Comparison of ENCODE assay signal across 9 cellular contexts in genomic region chr3:39149498-39150169, GRCh38. TPM values are rescaled to one million over a fixed set of nuclear protein-coding genes. Genes with fewer than 3 reads are reported as not detected.
DNase-seq lines count a peak whose midpoint lies in the region; ATAC-seq, FAIRE-seq and TF ChIP-seq lines count a peak whose summit lies in the region.
"Had no signal": no experiment of that assay in that cellular context is flagged by ENCODE, and none has a peak within 500 bp of the region (broad histone marks: within the 10 kb centered on the region; RNA-seq: fewer than 3 reads in every experiment).

No MANE protein-coding gene starts in this region.

- FAIRE-seq in small intestine (lab: Jason Lieb, UNC): no peak

- H3K36me3 ChIP-seq in HCT116 (ENCODE audit: control insufficient read depth in 1 of 2, insufficient read depth in 2 of 2, low read length in 2 of 2): peaks cover 10 to 19% of the 10 kb centered on the region in 2 experiments
- peaks cover 5 to 7% of the 10 kb centered on the region in 2 donors for H3K36me3 ChIP-seq in small intestine (ENCODE audit: control insufficient read depth in 2 of 2, insufficient read depth in 2 of 2, low read length in 2 of 2)

- POLR2A ChIA-PET in HCT116 (lab: Charles Lee): interaction anchor here (1.2 kb wide), 1 partner anchor 28 kb away, joined by 3 read pairs; no protein-coding TSS in a partner anchor

- peak overlapping the region; percentile 81 for H3K4me2 ChIP-seq in HCT116 (ENCODE audit: low read length)

- whole genome bisulfite sequencing in right cardiac atrium: 87% methylated on average over 3 of the region's 3 CpGs
- 77 to 88% (median 80%) methylated on average over 3 of the region's 3 CpGs for WGBS in small intestine, 3 donors

- no peaks in the 10 kb centered on the region for H3K9me2 ChIP-seq in HCT116 (ENCODE audit: insufficient read depth)

- no peak for TF ChIP-seq POLR2A in HCT116 (IDR thresholded peaks at IDR 0.05; ENCODE audit: borderline replicate concordance, extremely low read depth, insufficient read depth, insufficient read length)

- H3K4me1 ChIP-seq in HCT116 (ENCODE audit: control insufficient read depth in 1 of 2, insufficient read depth in 2 of 2, low read length in 2 of 2) (peaks cover 62 to 73% of the 10 kb centered on the region in 2 experiments), right cardiac atrium (ENCODE audit: control insufficient read depth, insufficient read depth, low read length) (peaks cover 36% of the 10 kb centered on the region), small intestine (ENCODE audit: control insufficient read depth in 2 of 2, insufficient read depth in 1 of 2, low read depth in 1 of 2, low read length in 1 of 2) (peaks cover 21 to 32% of the 10 kb centered on the region in 2 donors)

- H3K9me3 ChIP-seq in HCT116 (ENCODE audit: control insufficient read depth in 1 of 2, insufficient read depth in 1 of 2, low read depth in 1 of 2, low read length in 2 of 2) (no peaks in the 10 kb centered on the region), right cardiac atrium (ENCODE audit: control insufficient read depth, low read length) (no peaks in the 10 kb centered on the region), small intestine (ENCODE audit: control insufficient read depth, low read depth) (no peaks in the 10 kb centered on the region)

- peaks cover 69% of the 10 kb centered on the region for H3K79me2 ChIP-seq in HCT116 (ENCODE audit: insufficient read depth, low read length)

- H3K27ac ChIP-seq in HCT116 (ENCODE audit: low read depth, low read length) (no peak overlapping the region), VCaP (peak overlapping the region; percentile 84), right cardiac atrium (ENCODE audit: low read length) (peak overlapping the region; percentile 25), small intestine (ENCODE audit: low read depth in 1 of 2, low read length in 1 of 2) (peak overlapping the region; percentile 22 to 100)

- BruUV-seq in HCT116 (replicated peaks; lab: Mats Ljungman, UMichigan): no TSS peak

- TF ChIP-seq CTCF in HCT116 (IDR thresholded peaks at IDR 0.05 in 2 of 3, conservative IDR thresholded peaks at IDR 0.05 in 1 of 3; ENCODE audit: borderline replicate concordance in 1 of 3, insufficient read depth in 1 of 3, low read depth in 2 of 3, low read length in 2 of 3) (no peak), VCaP (conservative IDR thresholded peaks at IDR 0.05) (no peak), GM10266 (IDR thresholded peaks at IDR 0.05; ENCODE audit: control insufficient read depth, insufficient read depth, low read depth, missing control alignments) (no peak)

- intact Hi-C loops in HCT116 (cut with micrococcal nuclease): no loop called here
- intact Hi-C loops in right cardiac atrium (cut with DNase I): loop anchor here in 1 of 4 donors (5.0 kb wide), 1 partner anchor 33 kb away; no protein-coding TSS in a partner anchor

- no peak overlapping the region for H2AFZ ChIP-seq in HCT116 (ENCODE audit: low read depth, low read length, poor library complexity, severe bottlenecking)

- H4K20me1 ChIP-seq in HCT116 (ENCODE audit: insufficient read depth): peaks cover 39% of the 10 kb centered on the region; the same call in 1 of the 2 replicates

- no peak overlapping the region for H3K9ac ChIP-seq in HCT116 (ENCODE audit: low read length)

- no peaks in the 10 kb centered on the region for H3K27me3 ChIP-seq in HCT116 (ENCODE audit: insufficient read depth, low read length)
- no peaks in the 10 kb centered on the region for H3K27me3 ChIP-seq in right cardiac atrium (ENCODE audit: control insufficient read depth, insufficient read depth)
- H3K27me3 ChIP-seq in small intestine (ENCODE audit: control insufficient read depth in 2 of 2, insufficient read depth in 2 of 2, low read length in 2 of 2): no peaks in the 10 kb centered on the region

- RAD21 ChIA-PET in HCT116 (lab: Charles Lee; ENCODE audit: low non-redundant PET in 1 of 2, low total read pairs in 2 of 2, uncharacterized antibody in 2 of 2, unreplicated experiment in 2 of 2): no interaction called here

- no peak for TF ChIP-seq RAD21 in HCT116 (IDR thresholded peaks at IDR 0.05; ENCODE audit: low read depth)

- ATAC-seq in HCT116: no peak
- ATAC-seq in right cardiac atrium: no peak

- H3K4me3 ChIP-seq in HCT116 (replicated peaks in 1 of 2; ENCODE audit: low read depth in 1 of 2, low read length in 2 of 2) (no peak overlapping the region), right cardiac atrium (ENCODE audit: low read length) (peak overlapping the region; percentile 86), small intestine (ENCODE audit: low read depth in 1 of 2, low read length in 2 of 2) (no peak overlapping the region)

- DNase-seq in HCT116 (ENCODE audit: low read depth, low spot score) (no peak), right cardiac atrium (no peak), small intestine (no peak), NCI-H2171 treated with DMSO at 0.1 percent for 48 hours (lab: John Stamatoyannopoulos, UW) (no peak), GM10266 (ENCODE audit: extremely low spot score) (no peak), RKO (ENCODE audit: low spot score) (no peak), occipital lobe (lab: John Stamatoyannopoulos, UW) (no peak)
- DNase-seq: NCI-H446 had no signal

- CTCF ChIA-PET in HCT116 (lab: Charles Lee): no interaction called here

TF ChIP-seq in HCT116, 20 proteins besides CTCF, POLR2A, EP300 and RAD21:
- TF ChIP-seq EZH2phosphoT487 (IDR thresholded peaks at IDR 0.05; ENCODE audit: borderline replicate concordance) (no peak), TCF7L2 (IDR thresholded peaks at IDR 0.05; ENCODE audit: borderline replicate concordance, extremely low read depth, insufficient read depth, insufficient read length) (no peak), YY1 (IDR thresholded peaks at IDR 0.05; ENCODE audit: extremely low read depth, insufficient replicate concordance, low read depth, low read length) (no peak), ELF1 (IDR thresholded peaks at IDR 0.05; ENCODE audit: borderline replicate concordance, low read depth) (no peak), POLR2AphosphoS5 (IDR thresholded peaks at IDR 0.05; ENCODE audit: low read depth, low read length) (no peak), ZFX (IDR thresholded peaks at IDR 0.05) (no peak), ATF3 (IDR thresholded peaks at IDR 0.05) (no peak), MAX (IDR thresholded peaks at IDR 0.05) (no peak), SRF (IDR thresholded peaks at IDR 0.05; ENCODE audit: low read depth) (no peak)
- TF ChIP-seq, protein P1, sequence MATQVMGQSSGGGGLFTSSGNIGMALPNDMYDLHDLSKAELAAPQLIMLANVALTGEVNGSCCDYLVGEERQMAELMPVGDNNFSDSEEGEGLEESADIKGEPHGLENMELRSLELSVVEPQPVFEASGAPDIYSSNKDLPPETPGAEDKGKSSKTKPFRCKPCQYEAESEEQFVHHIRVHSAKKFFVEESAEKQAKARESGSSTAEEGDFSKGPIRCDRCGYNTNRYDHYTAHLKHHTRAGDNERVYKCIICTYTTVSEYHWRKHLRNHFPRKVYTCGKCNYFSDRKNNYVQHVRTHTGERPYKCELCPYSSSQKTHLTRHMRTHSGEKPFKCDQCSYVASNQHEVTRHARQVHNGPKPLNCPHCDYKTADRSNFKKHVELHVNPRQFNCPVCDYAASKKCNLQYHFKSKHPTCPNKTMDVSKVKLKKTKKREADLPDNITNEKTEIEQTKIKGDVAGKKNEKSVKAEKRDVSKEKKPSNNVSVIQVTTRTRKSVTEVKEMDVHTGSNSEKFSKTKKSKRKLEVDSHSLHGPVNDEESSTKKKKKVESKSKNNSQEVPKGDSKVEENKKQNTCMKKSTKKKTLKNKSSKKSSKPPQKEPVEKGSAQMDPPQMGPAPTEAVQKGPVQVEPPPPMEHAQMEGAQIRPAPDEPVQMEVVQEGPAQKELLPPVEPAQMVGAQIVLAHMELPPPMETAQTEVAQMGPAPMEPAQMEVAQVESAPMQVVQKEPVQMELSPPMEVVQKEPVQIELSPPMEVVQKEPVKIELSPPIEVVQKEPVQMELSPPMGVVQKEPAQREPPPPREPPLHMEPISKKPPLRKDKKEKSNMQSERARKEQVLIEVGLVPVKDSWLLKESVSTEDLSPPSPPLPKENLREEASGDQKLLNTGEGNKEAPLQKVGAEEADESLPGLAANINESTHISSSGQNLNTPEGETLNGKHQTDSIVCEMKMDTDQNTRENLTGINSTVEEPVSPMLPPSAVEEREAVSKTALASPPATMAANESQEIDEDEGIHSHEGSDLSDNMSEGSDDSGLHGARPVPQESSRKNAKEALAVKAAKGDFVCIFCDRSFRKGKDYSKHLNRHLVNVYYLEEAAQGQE (IDR thresholded peaks at IDR 0.05; ENCODE audit: low read depth): no peak

RNA-seq across cellular contexts. Expression of gene CSRNP1, which starts 3.8 kb away (rescaled TPM):
- total RNA-seq in HCT116 (2021; ENCODE audit: unreplicated experiment) (15.0 TPM), right cardiac atrium (10 to 100 TPM; 10.9 to 33.2 (median 15.7) TPM), occipital lobe (5.9 TPM)
- 22.5 and 60.5 TPM in 2 replicates for polyA plus RNA-seq in HCT116 (2012)
- polyA plus RNA-seq in right cardiac atrium (30.5 TPM), small intestine (10 to 100 TPM; 15.1 to 34.3 (median 17.9) TPM)

RNA-seq across cellular contexts. Expression of gene TTC21A, which starts 42.2 kb away (rescaled TPM):
- total RNA-seq in HCT116 (2021; ENCODE audit: unreplicated experiment) (5.6 TPM), right cardiac atrium (1 to 10 TPM; 1.9 to 3.4 (median 2.5) TPM), occipital lobe (2.5 TPM)
- 2.1 TPM in 2 replicates for polyA plus RNA-seq in HCT116 (2012)
- polyA plus RNA-seq in right cardiac atrium (2.0 TPM), small intestine (10 to 100 TPM in 2 of 3 donors, 1 to 10 TPM in 1; 1.7 to 12.7 (median 10.5) TPM)

RNA-seq across cellular contexts. Expression of gene GORASP1, which starts 42.2 kb away (rescaled TPM):
- total RNA-seq in HCT116 (2021; ENCODE audit: unreplicated experiment) (38.8 TPM), right cardiac atrium (10 to 100 TPM; 43.7 to 53.4 (median 47.4) TPM), occipital lobe (28.7 TPM)
- polyA plus RNA-seq in HCT116 (2012): 29.6 and 34.1 TPM in 2 replicates
- polyA plus RNA-seq in right cardiac atrium (26.3 TPM), small intestine (10 to 100 TPM; 30.5 to 49.0 (median 35.9) TPM)

RNA-seq across cellular contexts. Expression of gene XIRP1, which starts 42.8 kb away (rescaled TPM):
- total RNA-seq in HCT116 (2021; ENCODE audit: unreplicated experiment) (not detected), right cardiac atrium (100 to 1,000 TPM; 152 to 278 (median 176) TPM), occipital lobe (not detected)
- 0.01 TPM in 1 of 2 replicates, not detected in the other for polyA plus RNA-seq in HCT116 (2012)
- polyA plus RNA-seq in right cardiac atrium (453 TPM), small intestine (1 to 10 TPM in 2 of 3 donors, under 1 TPM in 1; 0.15 to 5.4 (median 1.6) TPM)
